8 cellular contexts compared by ENCODE assay signal in genomic region chrX:110852180-110852579, GRCh38. TPM values are rescaled to one million over a fixed set of nuclear protein-coding genes. Genes with fewer than 3 reads are reported as not detected.
A peak's percentile ranks its signal among the peaks of the same experiment; 100 is the strongest.
DNase-seq lines count a peak whose midpoint lies in the region; ATAC-seq, FAIRE-seq and TF ChIP-seq lines count a peak whose summit lies in the region.

No MANE protein-coding gene starts in this region.

- no peak for FAIRE-seq in A549 (lab: Jason Lieb, UNC)

- intact Hi-C loops in esophagus muscularis mucosa (cut with DNase I) = no loop called here
- intact Hi-C loops in aorta (cut with DNase I) = no loop called here

- H3K9me3 ChIP-seq in A549 (no peaks in the 10 kb centered on the region), esophagus muscularis mucosa (no peaks in the 10 kb centered on the region), aorta (ENCODE audit: control insufficient read depth, low read length) (no peaks in the 10 kb centered on the region)

- TF ChIP-seq RAD21 in A549 (conservative IDR thresholded peaks at IDR 0.05 in 1 of 2, IDR thresholded peaks at IDR 0.05 in 1 of 2) = no peak

- no peak overlapping the region for H3K4me2 ChIP-seq in A549

- POLR2A ChIA-PET in A549 (lab: Yijun Ruan, JAX) = no interaction called here

- H3K4me3 ChIP-seq in A549 (no peak overlapping the region), GM12875 (ENCODE audit: low read depth, low read length) (no peak overlapping the region), esophagus muscularis mucosa (no peak overlapping the region), aorta (ENCODE audit: low read length in 2 of 2) (no peak overlapping the region)

- peak; percentile 15 to 19 for DNase-seq in A549 (ENCODE audit: low read depth in 1 of 2, low spot score in 1 of 2)
- peak; percentile 33 for DNase-seq in NCI-H2227 (lab: John Stamatoyannopoulos, UW; ENCODE audit: unreplicated experiment)
- no peak for DNase-seq in esophagus muscularis mucosa (ENCODE audit: extremely low spot score)
- no peak for DNase-seq in type B pancreatic cell (ENCODE audit: extremely low spot score, unreplicated experiment)
- DNase-seq in aorta = no peak
- DNase-seq in cerebellar cortex (ENCODE audit: low spot score) = no peak

- peak; percentile 32; the same call in 2 of the 3 replicates for TF ChIP-seq CTCF in A549 (IDR thresholded peaks at IDR 0.05)
- peak; percentile 35; the same call in 1 of the 2 replicates for TF ChIP-seq CTCF in GM12875 (IDR thresholded peaks at IDR 0.05; ENCODE audit: borderline replicate concordance, insufficient read depth, low read depth, low read length)
- TF ChIP-seq CTCF in esophagus muscularis mucosa (IDR thresholded peaks at IDR 0.05) = peak; percentile 51 to 55 (median 54)
- TF ChIP-seq CTCF in type B pancreatic cell (conservative IDR thresholded peaks at IDR 0.05) = peak; percentile 78

- peak; percentile 37 to 69; a peak in 3 of 6 replicates for ATAC-seq in A549
- ATAC-seq in aorta (ENCODE audit: low FRiP score) = no peak
- ATAC-seq in GM21515 (IDR thresholded peaks at IDR 0.05; ENCODE audit: unreplicated experiment) = no peak

- H3K27me3 ChIP-seq in esophagus muscularis mucosa = no peaks in the 10 kb centered on the region
- H3K27me3 ChIP-seq in aorta (ENCODE audit: control insufficient read depth in 1 of 2, insufficient read depth in 2 of 2, low read length in 1 of 2) = no peaks in the 10 kb centered on the region

- H3K36me3 Mint-ChIP-seq in type B pancreatic cell = no peaks in the 10 kb centered on the region

- no peak overlapping the region for H3K27ac Mint-ChIP-seq in type B pancreatic cell

- peaks cover 16% of the 10 kb centered on the region for H3K27me3 Mint-ChIP-seq in type B pancreatic cell

- TF ChIP-seq POLR2A in A549 (IDR thresholded peaks at IDR 0.05; ENCODE audit: low read length) (no peak), esophagus muscularis mucosa (IDR thresholded peaks at IDR 0.05; ENCODE audit: low read depth) (no peak)

- H3K36me3 ChIP-seq in esophagus muscularis mucosa = no peaks in the 10 kb centered on the region
- no peaks in the 10 kb centered on the region for H3K36me3 ChIP-seq in aorta (ENCODE audit: control insufficient read depth in 1 of 2, insufficient read depth in 2 of 2, low read length in 1 of 2)

- peaks cover 6% of the 10 kb centered on the region; the same call in 1 of the 3 replicates for H3K4me1 ChIP-seq in A549
- H3K4me1 ChIP-seq in esophagus muscularis mucosa = peaks cover 0 to 4% (median 0%) of the 10 kb centered on the region in 4 donors
- H3K4me1 ChIP-seq in aorta (ENCODE audit: control insufficient read depth in 1 of 2, insufficient read depth in 2 of 2, low read length in 2 of 2) = no peaks in the 10 kb centered on the region

- 34% methylated on average over 4 of the region's 4 CpGs for WGBS in A549 (ENCODE audit: missing lambda C conversion rate)
- 47% methylated on average over 4 of the region's 4 CpGs for WGBS in esophagus muscularis mucosa
- WGBS in aorta, 2 donors = 50 to 66% methylated on average over 4 of the region's 4 CpGs

- peaks cover 6% of the 10 kb centered on the region for H3K4me1 Mint-ChIP-seq in type B pancreatic cell (ENCODE audit: unreplicated experiment)

- H3K4me3 Mint-ChIP-seq in type B pancreatic cell = no peak overlapping the region

- CTCF ChIA-PET in A549 (lab: Yijun Ruan, JAX) = interaction anchor here (0.6 to 2.7 kb wide), 6 partner anchors 391 to 1975 kb away, joined by 3 to 12 read pairs (median 5); no protein-coding TSS in a partner anchor

- H3K27ac ChIP-seq in A549 (no peak overlapping the region), esophagus muscularis mucosa (replicated peaks in 1 of 4) (no peak overlapping the region), aorta (ENCODE audit: low read depth in 1 of 2, low read length in 2 of 2) (no peak overlapping the region)

- H3K9me3 Mint-ChIP-seq in type B pancreatic cell = no peaks in the 10 kb centered on the region

- TF ChIP-seq EP300 in A549 (IDR thresholded peaks at IDR 0.05) = no peak
- TF ChIP-seq EP300 in esophagus muscularis mucosa (IDR thresholded peaks at IDR 0.05) = no peak

TF ChIP-seq in A549, 52 proteins besides CTCF, POLR2A, EP300 and RAD21:
- TF ChIP-seq KDM1A (IDR thresholded peaks at IDR 0.05; ENCODE audit: low read depth) (no peak), RNF2 (IDR thresholded peaks at IDR 0.05; ENCODE audit: borderline replicate concordance, low read depth) (no peak), POLR2AphosphoS2 (conservative IDR thresholded peaks at IDR 0.05; ENCODE audit: low read length) (no peak), HES2 (IDR thresholded peaks at IDR 0.05) (no peak), NFE2L2 (conservative IDR thresholded peaks at IDR 0.05; ENCODE audit: low read length) (no peak)

RNA-seq across cellular contexts. Expression of gene CHRDL1, which starts 56.6 kb away (rescaled TPM):
- polyA plus RNA-seq in A549 (2011; rRNA removed) (not detected in 2 replicates), A549 (2017; fragmentation: RNase III; extraction: RNeasy Plus Mini Kit Qiagen cat#74134 plus additional on column Dnase treatment) (not detected in 3 replicates), aorta (under 1 TPM in 1 of 2 donors, not detected in 1; 0.13 TPM)
- polyA plus RNA-seq in A549 (2012; cell fraction: cytosol; rRNA removed) = not detected in 2 replicates
- polyA plus RNA-seq in A549 (2012; cell fraction: nucleus; rRNA removed) = not detected in 2 replicates
- not detected in 2 replicates for polyA minus RNA-seq in A549 (2011; rRNA and poly(A)+ RNA removed)
- total RNA-seq in esophagus muscularis mucosa (100 to 1,000 TPM; 202 to 346 (median 222) TPM), type B pancreatic cell (ENCODE audit: low replicate concordance) (0.79 and 4.3 TPM in 2 replicates), aorta (10 to 100 TPM; 38.6 to 75.6 TPM)

Comparison
In these comparisons a context has a peak if more than half of its experiments do, and no peak if none do; other contexts are left out.
1. ATAC-seq: peak in A549 (2 of 2); none in aorta (single experiment) and GM21515 (single experiment).
2. DNase-seq: peak in A549 (2 of 2) and NCI-H2227 (single experiment); none in esophagus muscularis mucosa (single experiment), type B pancreatic cell (single experiment), aorta (0 of 2) and cerebellar cortex (single experiment).
3. Peak in every context shown above with its lines, with median percentiles within 50 percentile points of each other: CTCF ChIP-seq.